11 cellular contexts compared by ENCODE assay signal in genomic region chr4:183335369-183335940, GRCh38. TPM values are rescaled to one million over a fixed set of nuclear protein-coding genes. Genes with fewer than 3 reads are reported as not detected.
DNase-seq lines count a peak whose midpoint lies in the region; ATAC-seq, FAIRE-seq and TF ChIP-seq lines count a peak whose summit lies in the region.
"Had no signal": no experiment of that assay in that cellular context is flagged by ENCODE, and none has a peak within 500 bp of the region (broad histone marks: within the 10 kb centered on the region; RNA-seq: fewer than 3 reads in every experiment).

No MANE protein-coding gene starts in this region.

- peaks cover 32% of the 10 kb centered on the region for H3K4me1 ChIP-seq in A549
- H3K4me1 ChIP-seq in spleen = peaks cover 0 to 3% (median 0%) of the 10 kb centered on the region in 6 donors

- DNase-seq in A549 (ENCODE audit: low read depth in 1 of 2, low spot score in 1 of 2) (peak; percentile 8 to 63), islet precursor cell (peak; percentile 63), T-helper 9 cell (no peak), spleen (no peak), NCI-H748 (lab: John Stamatoyannopoulos, UW; ENCODE audit: unreplicated experiment) (no peak), DMS 273 treated with DMSO at 0.1 percent for 48 hours (lab: John Stamatoyannopoulos, UW) (no peak)
- no peak for DNase-seq in activated CD8-positive, alpha-beta T cell treated with anti-CD3 and anti-CD28 coated beads, Interleukin-2, amount 10 ng/mL, durations not matched to agents 7 days and 5 days
- DNase-seq: stimulated activated CD4-positive, alpha-beta T cell treated with anti-CD3 and anti-CD28 coated beads, Interleukin-2, amount 100 ng/mL, for 48 hours; T-helper 17 cell had no signal

- POLR2A ChIA-PET in A549 (lab: Yijun Ruan, JAX) = no interaction called here
- POLR2A ChIA-PET in activated CD8-positive, alpha-beta T cell treated with anti-CD3 and anti-CD28 coated beads, Interleukin-2, amount 10 ng/mL, durations not matched to agents 7 days and 5 days (lab: Charles Lee) = interaction anchor here (1.0 kb wide), 1 partner anchor 13 kb away, joined by 4 read pairs; the partner anchor contains the start of gene CLDN24

- CTCF ChIA-PET in A549 (lab: Yijun Ruan, JAX) = no interaction called here
- CTCF ChIA-PET in activated CD8-positive, alpha-beta T cell treated with anti-CD3 and anti-CD28 coated beads, Interleukin-2, amount 10 ng/mL, durations not matched to agents 7 days and 5 days (lab: Charles Lee) = interaction anchor here (1.4 kb wide), 1 partner anchor 74 kb away, joined by 4 read pairs; no protein-coding TSS in a partner anchor

- peaks cover 0 to 7% (median 0%) of the 10 kb centered on the region in 7 donors for H3K27me3 ChIP-seq in spleen (replicated peaks in 1 of 7)

- TF ChIP-seq RAD21 in A549 (conservative IDR thresholded peaks at IDR 0.05 in 1 of 2, IDR thresholded peaks at IDR 0.05 in 1 of 2) = no peak

- no peaks in the 10 kb centered on the region for H3K9me3 ChIP-seq in A549
- H3K9me3 ChIP-seq in spleen = no peaks in the 10 kb centered on the region

- no peaks in the 10 kb centered on the region for H3K36me3 ChIP-seq in spleen

- no peak for TF ChIP-seq POLR2A in A549 (IDR thresholded peaks at IDR 0.05; ENCODE audit: low read length)
- TF ChIP-seq POLR2A in spleen (IDR thresholded peaks at IDR 0.05) = no peak

- H3K27ac Mint-ChIP-seq in activated CD8-positive, alpha-beta T cell treated with anti-CD3 and anti-CD28 coated beads, Interleukin-2, amount 10 ng/mL, durations not matched to agents 7 days and 5 days = peak overlapping the region; percentile 62
- H3K27ac Mint-ChIP-seq: T-helper 17 cell had no signal

- no peak for TF ChIP-seq EP300 in A549 (IDR thresholded peaks at IDR 0.05)

- peak overlapping the region; percentile 67 for H3K4me2 ChIP-seq in A549
- H3K4me2 ChIP-seq: KMS-11 had no signal

- peaks cover 8% of the 10 kb centered on the region for H3K4me1 Mint-ChIP-seq in activated CD8-positive, alpha-beta T cell treated with anti-CD3 and anti-CD28 coated beads, Interleukin-2, amount 10 ng/mL, durations not matched to agents 7 days and 5 days (ENCODE audit: low read depth)

- TF ChIP-seq CTCF in A549 (IDR thresholded peaks at IDR 0.05) (no peak), spleen (IDR thresholded peaks at IDR 0.05 in 8 of 11, conservative IDR thresholded peaks at IDR 0.05 in 3 of 11) (no peak)

- peak overlapping the region; percentile 76 to 86 for H3K27ac ChIP-seq in A549
- no peak overlapping the region for H3K27ac ChIP-seq in spleen
- H3K27ac ChIP-seq: KMS-11 had no signal

- no peaks in the 10 kb centered on the region for H3K36me3 Mint-ChIP-seq in activated CD8-positive, alpha-beta T cell treated with anti-CD3 and anti-CD28 coated beads, Interleukin-2, amount 10 ng/mL, durations not matched to agents 7 days and 5 days (ENCODE audit: low read depth)

- intact Hi-C loops in spleen (cut with DNase I; ENCODE audit: low total_unique reads) = no loop called here

- no peaks in the 10 kb centered on the region for H3K9me3 Mint-ChIP-seq in activated CD8-positive, alpha-beta T cell treated with anti-CD3 and anti-CD28 coated beads, Interleukin-2, amount 10 ng/mL, durations not matched to agents 7 days and 5 days (ENCODE audit: insufficient read depth)

- no peak overlapping the region for H3K4me3 Mint-ChIP-seq in activated CD8-positive, alpha-beta T cell treated with anti-CD3 and anti-CD28 coated beads, Interleukin-2, amount 10 ng/mL, durations not matched to agents 7 days and 5 days
- H3K4me3 Mint-ChIP-seq: T-helper 17 cell had no signal

- ATAC-seq in A549 (peak in 1 of 2 experiments; percentile 49; a peak in 2 of 6 replicates), HG03378 (IDR thresholded peaks at IDR 0.05; ENCODE audit: unreplicated experiment) (peak; percentile 52)
- no peak for ATAC-seq in activated CD8-positive, alpha-beta T cell treated with anti-CD3 and anti-CD28 coated beads, Interleukin-2, amount 10 ng/mL, durations not matched to agents 7 days and 5 days
- ATAC-seq: T-helper 17 cell had no signal

- WGBS in A549 (ENCODE audit: missing lambda C conversion rate) = 44% methylated on average over 3 of the region's 3 CpGs
- 55 to 66% (median 58%) methylated on average over 3 of the region's 3 CpGs for WGBS in spleen, 5 donors

- peaks cover 15% of the 10 kb centered on the region for H3K27me3 Mint-ChIP-seq in activated CD8-positive, alpha-beta T cell treated with anti-CD3 and anti-CD28 coated beads, Interleukin-2, amount 10 ng/mL, durations not matched to agents 7 days and 5 days (ENCODE audit: low read depth)

- FAIRE-seq in A549 (lab: Jason Lieb, UNC) = no peak

- H3K4me3 ChIP-seq in A549 = no peak overlapping the region
- no peak overlapping the region for H3K4me3 ChIP-seq in spleen

TF ChIP-seq in A549, 52 proteins besides CTCF, POLR2A, EP300 and RAD21:
- no peak for TF ChIP-seq MAFK (IDR thresholded peaks at IDR 0.05; ENCODE audit: partially characterized antibody)
- TF ChIP-seq JUNB (IDR thresholded peaks at IDR 0.05) = peak; percentile 39
- 0 out of 2 replicates have a peak, but pooled peaks have one; percentile 24 for TF ChIP-seq MAX (IDR thresholded peaks at IDR 0.05)
- peak; percentile 34; the same call in 1 of the 2 replicates for TF ChIP-seq FOSL2 (IDR thresholded peaks at IDR 0.05)
- TF ChIP-seq FOSL2 (CRISPR knock-in tag; IDR thresholded peaks at IDR 0.05) = peak; percentile 87

RNA-seq across cellular contexts. Expression of gene CLDN24, which starts 13.2 kb away (rescaled TPM):
- polyA plus RNA-seq in A549 (2011; rRNA removed) (not detected in 2 replicates), A549 (2017; fragmentation: RNase III; extraction: RNeasy Plus Mini Kit Qiagen cat#74134 plus additional on column Dnase treatment) (not detected in 3 replicates), spleen (not detected)
- polyA plus RNA-seq in A549 (2012; cell fraction: cytosol; rRNA removed) = not detected in 2 replicates
- polyA plus RNA-seq in A549 (2012; cell fraction: nucleus; rRNA removed) = not detected in 2 replicates
- polyA minus RNA-seq in A549 (2011; rRNA and poly(A)+ RNA removed) = not detected in 2 replicates
- total RNA-seq in activated CD8-positive, alpha-beta T cell treated with anti-CD3 and anti-CD28 coated beads, Interleukin-2, amount 10 ng/mL, durations not matched to agents 7 days and 5 days = not detected
- not detected for total RNA-seq in spleen
- total RNA-seq: T-helper 17 cell had no signal

RNA-seq across cellular contexts. Expression of gene CLDN22, which starts 15.4 kb away (rescaled TPM):
- polyA plus RNA-seq in A549 (2011; rRNA removed) (not detected in 2 replicates), A549 (2017; fragmentation: RNase III; extraction: RNeasy Plus Mini Kit Qiagen cat#74134 plus additional on column Dnase treatment) (not detected in 3 replicates), spleen (not detected)
- polyA plus RNA-seq in A549 (2012; cell fraction: cytosol; rRNA removed) = not detected in 2 replicates
- not detected in 2 replicates for polyA plus RNA-seq in A549 (2012; cell fraction: nucleus; rRNA removed)
- polyA minus RNA-seq in A549 (2011; rRNA and poly(A)+ RNA removed) = not detected in 2 replicates
- not detected for total RNA-seq in activated CD8-positive, alpha-beta T cell treated with anti-CD3 and anti-CD28 coated beads, Interleukin-2, amount 10 ng/mL, durations not matched to agents 7 days and 5 days
- not detected for total RNA-seq in spleen
- total RNA-seq: T-helper 17 cell had no signal

Comparison
In these comparisons a context has a peak if more than half of its experiments do, and no peak if none do; other contexts are left out.
1. DNase-seq: peak in A549 (2 of 2) and islet precursor cell (single experiment); none in activated CD8-positive, alpha-beta T cell treated with anti-CD3 and anti-CD28 coated beads, Interleukin-2, amount 10 ng/mL, durations not matched to agents 7 days and 5 days (single experiment), T-helper 9 cell (single experiment), spleen (single experiment), NCI-H748 (single experiment) and DMS 273 treated with DMSO at 0.1 percent for 48 hours (single experiment).
2. H3K27ac ChIP-seq: peak in A549 (2 of 2); none in spleen (0 of 8).